In genomic region chr18:6366776-6367175, GRCh38 we compare ENCODE assay signal across 27 cellular contexts. TPM values are rescaled to one million over a fixed set of nuclear protein-coding genes. Genes with fewer than 3 reads are reported as not detected.
"Had no signal": no experiment of that assay in that cellular context is flagged by ENCODE, and none has a peak within 500 bp of the region (broad histone marks: within the 10 kb centered on the region; RNA-seq: fewer than 3 reads in every experiment).

No MANE protein-coding gene starts in this region.

- H3K27me3 ChIP-seq: esophagus muscularis mucosa, gastrocnemius medialis, left lung, neural progenitor cell, right lobe of liver, stomach, suprapubic skin, transverse colon, uterus had no signal

- FAIRE-seq: astrocyte, colon, endothelial cell of umbilical vein had no signal

- H3K9me3 ChIP-seq: gastrocnemius medialis, left lung, right lobe of liver, stomach, suprapubic skin, transverse colon, uterus had no signal

- H3K27ac ChIP-seq: esophagus muscularis mucosa, gastrocnemius medialis, left lung, neural progenitor cell, skin epidermis, stomach, suprapubic skin, transverse colon, uterus had no signal

- H3K4me3 ChIP-seq: esophagus muscularis mucosa, gastrocnemius medialis, left lung, neural progenitor cell, right lobe of liver, skin epidermis, stomach, suprapubic skin, transverse colon, uterus had no signal

- H3K4me1 ChIP-seq: gastrocnemius medialis, neural progenitor cell, uterus had no signal

- ATAC-seq: gastrocnemius medialis; left lung; naive thymus-derived CD8-positive, alpha-beta T cell; right lobe of liver; stimulated activated memory B cell treated with anti-CD40 and anti-IgM and Interleukin-4, amounts not matched to agents 10 μg/mL and 1 μg/mL and 100 μg/mL, for 72 hours had no signal

- DNase-seq: activated CD4-positive, alpha-beta memory T cell treated with anti-CD3 and anti-CD28 coated beads for 36 hours; activated CD4-positive, alpha-beta T cell treated with anti-CD3 and anti-CD28 coated beads for 4 hours; activated CD4-positive, CD25-positive, alpha-beta regulatory T cell; activated naive CD4-positive, alpha-beta T cell treated with Interleukin-2 at 50 U/mL for 16 hours; activated naive CD8-positive, alpha-beta T cell treated with anti-CD3 and anti-CD28 coated beads for 36 hours; activated T-cell treated with anti-CD3 and anti-CD28 coated beads, Interleukin-2, amount 50 U/mL, for 48 hours; effector memory CD4-positive, alpha-beta T cell; gastrocnemius medialis; hippocampal formation; immature natural killer cell; left lung; mammary epithelial cell; naive thymus-derived CD8-positive, alpha-beta T cell; posterior cingulate gyrus; right lobe of liver; stimulated activated CD4-positive, alpha-beta T cell treated with anti-CD3 and anti-CD28 coated beads, Interleukin-15, amount 100 ng/mL, for 24 hours; stomach; transverse colon; uterus had no signal

- H3K36me3 ChIP-seq: esophagus muscularis mucosa, gastrocnemius medialis, left lung, neural progenitor cell, right lobe of liver, stomach, suprapubic skin, transverse colon, uterus had no signal

RNA-seq across cellular contexts. Expression of gene L3MBTL4, which starts 47.9 kb away (rescaled TPM):
- polyA plus RNA-seq: endothelial cell of umbilical vein, mammary epithelial cell had no signal
